ENCODE assay signal across 1 cellular context in the genomic region with DNA sequence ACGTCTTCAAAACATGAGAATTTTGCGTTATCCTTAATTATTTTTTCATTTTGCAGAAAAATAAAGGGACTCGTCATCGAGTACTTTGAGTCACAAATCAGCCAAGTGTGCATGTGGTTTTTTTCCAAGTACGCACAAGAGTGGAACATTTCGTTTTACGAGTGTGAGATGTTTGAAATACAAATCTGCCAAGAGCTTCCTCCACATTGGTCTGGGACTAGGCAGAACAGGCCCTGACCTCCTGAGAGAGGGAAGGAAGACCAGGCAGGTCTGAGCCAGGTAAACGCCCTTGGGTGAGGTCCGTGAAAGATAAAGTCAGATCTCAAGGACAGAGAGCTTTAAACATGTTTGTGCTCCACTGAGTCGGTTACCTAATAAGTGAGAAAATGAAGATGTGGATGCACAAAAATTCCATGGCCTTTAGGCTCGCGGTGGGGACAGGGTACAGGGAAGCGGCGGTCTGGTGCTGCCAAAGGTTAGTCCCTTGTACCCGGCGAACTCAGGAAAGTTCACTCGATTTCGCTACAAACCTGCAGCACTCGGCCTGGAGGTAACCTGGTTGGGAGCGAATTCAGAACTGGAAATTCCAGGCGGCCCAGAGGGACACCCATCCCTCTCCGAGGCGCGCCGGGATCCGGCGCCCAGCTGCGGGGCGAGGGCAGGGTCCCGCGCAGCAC.
TF ChIP-seq lines count a peak whose summit lies in the region.

No MANE protein-coding gene starts in this region.

TF ChIP-seq in HepG2, 621 proteins besides CTCF, POLR2A, EP300 and RAD21 (continued from another document and continues in another):
- TF ChIP-seq ZNF607 (CRISPR knock-in tag; IDR thresholded peaks at IDR 0.05; ENCODE audit: borderline replicate concordance) (peak; percentile 12; the same call in 1 of the 2 replicates), IKZF4 (CRISPR knock-in tag; IDR thresholded peaks at IDR 0.05; ENCODE audit: borderline replicate concordance, low read depth, not compliant biosample characterization) (no peak), RBFOX2 (IDR thresholded peaks at IDR 0.05; ENCODE audit: low read depth, low read length) (no peak), AGO1 (IDR thresholded peaks at IDR 0.05; ENCODE audit: low read depth, low read length, poor library complexity, severe bottlenecking) (no peak), ZNF816 (CRISPR knock-in tag; IDR thresholded peaks at IDR 0.05; ENCODE audit: borderline replicate concordance) (0 out of 2 replicates have a peak, but pooled peaks have one; percentile 11), ZNF34 (CRISPR knock-in tag; IDR thresholded peaks at IDR 0.05; ENCODE audit: borderline replicate concordance) (no peak), SNAPC5 (CRISPR knock-in tag; IDR thresholded peaks at IDR 0.05; ENCODE audit: borderline replicate concordance) (no peak), NFATC3 (CRISPR knock-in tag; IDR thresholded peaks at IDR 0.05) (no peak), NFE2L1 (CRISPR knock-in tag; IDR thresholded peaks at IDR 0.05; ENCODE audit: borderline replicate concordance) (no peak), GATAD2A (CRISPR knock-in tag; IDR thresholded peaks at IDR 0.05) (peak; percentile 16; the same call in 1 of the 2 replicates), CHD2 (IDR thresholded peaks at IDR 0.05; ENCODE audit: low read depth, low read length) (no peak), REPIN1 (CRISPR knock-in tag; IDR thresholded peaks at IDR 0.05; ENCODE audit: borderline replicate concordance, low read depth) (no peak), ARID4A (CRISPR knock-in tag; IDR thresholded peaks at IDR 0.05; ENCODE audit: borderline replicate concordance) (peak; percentile 36; the same call in 1 of the 2 replicates), TCF12 (IDR thresholded peaks at IDR 0.05) (no peak), TCF12 (CRISPR knock-in tag; IDR thresholded peaks at IDR 0.05) (no peak), ZBTB42 (CRISPR knock-in tag; IDR thresholded peaks at IDR 0.05) (no peak), SMYD3 (CRISPR knock-in tag; IDR thresholded peaks at IDR 0.05) (no peak), KAT8 (CRISPR knock-in tag; IDR thresholded peaks at IDR 0.05) (0 out of 2 replicates have a peak, but pooled peaks have one; percentile 38), ZNF746 (CRISPR knock-in tag; IDR thresholded peaks at IDR 0.05) (peak; percentile 50; the same call in 1 of the 2 replicates), ZNF703 (CRISPR knock-in tag; IDR thresholded peaks at IDR 0.05; ENCODE audit: borderline replicate concordance) (no peak), SAP130 (CRISPR knock-in tag; IDR thresholded peaks at IDR 0.05; ENCODE audit: low read depth) (peak; percentile 41), ZNF605 (CRISPR knock-in tag; IDR thresholded peaks at IDR 0.05) (peak; percentile 56; the same call in 1 of the 2 replicates), ZNF343 (CRISPR knock-in tag; IDR thresholded peaks at IDR 0.05) (no peak), FOXP1 (IDR thresholded peaks at IDR 0.05) (no peak), FOXP1 (CRISPR knock-in tag; IDR thresholded peaks at IDR 0.05) (no peak), RFX1 (IDR thresholded peaks at IDR 0.05) (no peak), ZNF782 (CRISPR knock-in tag; IDR thresholded peaks at IDR 0.05; ENCODE audit: borderline replicate concordance) (no peak), EHMT2 (IDR thresholded peaks at IDR 0.05; ENCODE audit: borderline replicate concordance, low read depth, low read length) (no peak), HNF1A (IDR thresholded peaks at IDR 0.05; ENCODE audit: low read depth) (no peak), HNF1A (CRISPR knock-in tag; IDR thresholded peaks at IDR 0.05; ENCODE audit: borderline replicate concordance) (no peak), ATF7-NPFF (CRISPR knock-in tag; IDR thresholded peaks at IDR 0.05; ENCODE audit: low read depth) (no peak), POLR2AphosphoS5 (IDR thresholded peaks at IDR 0.05; ENCODE audit: low read depth, low read length) (peak; percentile 66; the same call in 1 of the 2 replicates), MIXL1 (CRISPR knock-in tag; IDR thresholded peaks at IDR 0.05) (no peak), TRIM22 (IDR thresholded peaks at IDR 0.05) (no peak), ZNF790 (CRISPR knock-in tag; IDR thresholded peaks at IDR 0.05; ENCODE audit: borderline replicate concordance) (no peak)
- TF ChIP-seq, protein P1, sequence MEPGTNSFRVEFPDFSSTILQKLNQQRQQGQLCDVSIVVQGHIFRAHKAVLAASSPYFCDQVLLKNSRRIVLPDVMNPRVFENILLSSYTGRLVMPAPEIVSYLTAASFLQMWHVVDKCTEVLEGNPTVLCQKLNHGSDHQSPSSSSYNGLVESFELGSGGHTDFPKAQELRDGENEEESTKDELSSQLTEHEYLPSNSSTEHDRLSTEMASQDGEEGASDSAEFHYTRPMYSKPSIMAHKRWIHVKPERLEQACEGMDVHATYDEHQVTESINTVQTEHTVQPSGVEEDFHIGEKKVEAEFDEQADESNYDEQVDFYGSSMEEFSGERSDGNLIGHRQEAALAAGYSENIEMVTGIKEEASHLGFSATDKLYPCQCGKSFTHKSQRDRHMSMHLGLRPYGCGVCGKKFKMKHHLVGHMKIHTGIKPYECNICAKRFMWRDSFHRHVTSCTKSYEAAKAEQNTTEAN (CRISPR knock-in tag; conservative IDR thresholded peaks at IDR 0.05) = 0 out of 2 replicates have a peak, but pooled peaks have one; percentile 20
- TF ChIP-seq, protein P2, sequence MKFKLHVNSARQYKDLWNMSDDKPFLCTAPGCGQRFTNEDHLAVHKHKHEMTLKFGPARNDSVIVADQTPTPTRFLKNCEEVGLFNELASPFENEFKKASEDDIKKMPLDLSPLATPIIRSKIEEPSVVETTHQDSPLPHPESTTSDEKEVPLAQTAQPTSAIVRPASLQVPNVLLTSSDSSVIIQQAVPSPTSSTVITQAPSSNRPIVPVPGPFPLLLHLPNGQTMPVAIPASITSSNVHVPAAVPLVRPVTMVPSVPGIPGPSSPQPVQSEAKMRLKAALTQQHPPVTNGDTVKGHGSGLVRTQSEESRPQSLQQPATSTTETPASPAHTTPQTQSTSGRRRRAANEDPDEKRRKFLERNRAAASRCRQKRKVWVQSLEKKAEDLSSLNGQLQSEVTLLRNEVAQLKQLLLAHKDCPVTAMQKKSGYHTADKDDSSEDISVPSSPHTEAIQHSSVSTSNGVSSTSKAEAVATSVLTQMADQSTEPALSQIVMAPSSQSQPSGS (CRISPR knock-in tag; IDR thresholded peaks at IDR 0.05) = no peak
- TF ChIP-seq, protein P3, sequence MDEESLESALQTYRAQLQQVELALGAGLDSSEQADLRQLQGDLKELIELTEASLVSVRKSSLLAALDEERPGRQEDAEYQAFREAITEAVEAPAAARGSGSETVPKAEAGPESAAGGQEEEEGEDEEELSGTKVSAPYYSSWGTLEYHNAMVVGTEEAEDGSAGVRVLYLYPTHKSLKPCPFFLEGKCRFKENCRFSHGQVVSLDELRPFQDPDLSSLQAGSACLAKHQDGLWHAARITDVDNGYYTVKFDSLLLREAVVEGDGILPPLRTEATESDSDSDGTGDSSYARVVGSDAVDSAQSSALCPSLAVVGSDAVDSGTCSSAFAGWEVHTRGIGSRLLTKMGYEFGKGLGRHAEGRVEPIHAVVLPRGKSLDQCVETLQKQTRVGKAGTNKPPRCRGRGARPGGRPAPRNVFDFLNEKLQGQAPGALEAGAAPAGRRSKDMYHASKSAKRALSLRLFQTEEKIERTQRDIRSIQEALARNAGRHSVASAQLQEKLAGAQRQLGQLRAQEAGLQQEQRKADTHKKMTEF (CRISPR knock-in tag; IDR thresholded peaks at IDR 0.05) = 0 out of 2 replicates have a peak, but pooled peaks have one; percentile 22
- TF ChIP-seq, protein P4, sequence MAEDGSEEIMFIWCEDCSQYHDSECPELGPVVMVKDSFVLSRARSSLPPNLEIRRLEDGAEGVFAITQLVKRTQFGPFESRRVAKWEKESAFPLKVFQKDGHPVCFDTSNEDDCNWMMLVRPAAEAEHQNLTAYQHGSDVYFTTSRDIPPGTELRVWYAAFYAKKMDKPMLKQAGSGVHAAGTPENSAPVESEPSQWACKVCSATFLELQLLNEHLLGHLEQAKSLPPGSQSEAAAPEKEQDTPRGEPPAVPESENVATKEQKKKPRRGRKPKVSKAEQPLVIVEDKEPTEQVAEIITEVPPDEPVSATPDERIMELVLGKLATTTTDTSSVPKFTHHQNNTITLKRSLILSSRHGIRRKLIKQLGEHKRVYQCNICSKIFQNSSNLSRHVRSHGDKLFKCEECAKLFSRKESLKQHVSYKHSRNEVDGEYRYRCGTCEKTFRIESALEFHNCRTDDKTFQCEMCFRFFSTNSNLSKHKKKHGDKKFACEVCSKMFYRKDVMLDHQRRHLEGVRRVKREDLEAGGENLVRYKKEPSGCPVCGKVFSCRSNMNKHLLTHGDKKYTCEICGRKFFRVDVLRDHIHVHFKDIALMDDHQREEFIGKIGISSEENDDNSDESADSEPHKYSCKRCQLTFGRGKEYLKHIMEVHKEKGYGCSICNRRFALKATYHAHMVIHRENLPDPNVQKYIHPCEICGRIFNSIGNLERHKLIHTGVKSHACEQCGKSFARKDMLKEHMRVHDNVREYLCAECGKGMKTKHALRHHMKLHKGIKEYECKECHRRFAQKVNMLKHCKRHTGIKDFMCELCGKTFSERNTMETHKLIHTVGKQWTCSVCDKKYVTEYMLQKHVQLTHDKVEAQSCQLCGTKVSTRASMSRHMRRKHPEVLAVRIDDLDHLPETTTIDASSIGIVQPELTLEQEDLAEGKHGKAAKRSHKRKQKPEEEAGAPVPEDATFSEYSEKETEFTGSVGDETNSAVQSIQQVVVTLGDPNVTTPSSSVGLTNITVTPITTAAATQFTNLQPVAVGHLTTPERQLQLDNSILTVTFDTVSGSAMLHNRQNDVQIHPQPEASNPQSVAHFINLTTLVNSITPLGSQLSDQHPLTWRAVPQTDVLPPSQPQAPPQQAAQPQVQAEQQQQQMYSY (CRISPR knock-in tag; IDR thresholded peaks at IDR 0.05) = peak; percentile 85
